Comparison of ENCODE assay signal across 8 cellular contexts in the genomic region with DNA sequence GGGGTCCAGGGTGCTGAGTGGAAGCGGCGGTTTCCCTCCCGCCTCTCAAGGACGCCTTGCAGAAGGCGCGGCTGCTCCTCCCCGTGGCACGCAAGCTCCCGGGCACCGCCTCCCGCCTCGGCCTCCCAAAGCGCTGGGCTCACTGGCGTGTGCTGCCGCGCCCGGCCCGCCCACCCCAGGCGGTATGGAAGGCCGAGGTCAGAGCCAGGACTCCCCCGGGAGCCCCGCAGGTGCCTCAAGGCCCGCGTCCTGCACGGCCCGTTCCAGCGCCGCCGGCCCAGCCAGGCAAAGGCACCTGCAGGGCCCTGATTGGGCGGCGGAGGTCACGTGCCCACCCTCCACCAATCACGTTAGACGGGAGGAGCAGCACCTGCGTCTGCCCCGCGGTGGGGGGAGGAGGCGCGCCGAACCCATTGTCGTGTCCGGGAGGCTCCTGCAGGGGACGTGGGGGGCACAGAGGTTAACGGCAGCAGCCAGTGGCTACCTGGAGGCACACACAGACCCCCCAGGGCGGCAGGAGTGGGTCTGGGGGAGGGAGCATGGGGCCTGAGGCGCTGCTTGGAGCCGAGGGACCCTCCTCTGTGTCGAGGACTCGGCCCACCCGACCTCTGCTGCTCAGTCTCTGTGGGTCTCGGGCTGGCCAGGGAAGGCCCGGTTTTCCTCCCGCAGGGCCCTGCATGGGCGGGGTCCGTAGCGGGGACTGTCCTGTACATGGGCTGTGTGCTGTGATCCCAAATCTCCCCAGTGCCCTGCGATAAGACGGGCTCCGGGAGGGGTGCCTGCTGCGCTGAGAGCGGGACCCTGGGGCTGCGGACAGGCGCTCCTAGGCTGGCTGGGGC. TPM values are rescaled to one million over a fixed set of nuclear protein-coding genes. Genes with fewer than 3 reads are reported as not detected.
DNase-seq lines count a peak whose midpoint lies in the region; ATAC-seq, FAIRE-seq and TF ChIP-seq lines count a peak whose summit lies in the region.

No MANE protein-coding gene starts in this region.

- H4K20me1 ChIP-seq in keratinocyte (ENCODE audit: control insufficient read depth, extremely low read depth, insufficient read depth, low read length): no peaks in the 10 kb centered on the region

- no peaks in the 10 kb centered on the region for H3K9me3 ChIP-seq in keratinocyte (ENCODE audit: control insufficient read depth, low read depth, low read length)

- dilution Hi-C loops in keratinocyte (cut with MboI; ENCODE audit: extremely low pct_ligation_motif_present, low sequenced_read_pairs): loop anchor here (25.0 kb wide), 1 partner anchor 138 kb away; the partner anchor contains the start of gene RABL6

- peak overlapping the region; percentile 63 to 70 (median 65) for H3K4me3 ChIP-seq in keratinocyte (ENCODE audit: control insufficient read depth in 2 of 3, extremely low read depth in 1 of 3, insufficient read depth in 2 of 3, low read depth in 1 of 3, low read length in 3 of 3)

- peak; percentile 99 for DNase-seq in AG08395 (ENCODE audit: low spot score)
- DNase-seq in NCI-H2227 (lab: John Stamatoyannopoulos, UW; ENCODE audit: unreplicated experiment): peak; percentile 91
- DNase-seq in activated CD4-positive, CD25-positive, alpha-beta regulatory T cell (lab: John Stamatoyannopoulos, UW): peak; percentile 89 to 94 (median 92)
- DNase-seq in cerebellar cortex (ENCODE audit: low spot score): peak; percentile 97
- DNase-seq in keratinocyte (ENCODE audit: low read depth, low spot score): peak; percentile 62
- peak; percentile 91 to 95 (median 94) for DNase-seq in stimulated activated CD4-positive, alpha-beta T cell treated with anti-CD3 and anti-CD28 coated beads, Interleukin-12 subunit alpha, Interleukin-12 subunit beta, amount 100 ng/mL, for 48 hours (ENCODE audit: low read depth in 2 of 3, low spot score in 1 of 3)

- ATAC-seq in GM18870 (IDR thresholded peaks at IDR 0.05; ENCODE audit: unreplicated experiment) (peak; percentile 61), HG03135 (IDR thresholded peaks at IDR 0.05; ENCODE audit: unreplicated experiment) (peak; percentile 77)

- H3K27me3 ChIP-seq in keratinocyte (ENCODE audit: control insufficient read depth, extremely low read depth, insufficient read depth, low read length): no peaks in the 10 kb centered on the region

- FAIRE-seq in keratinocyte (lab: Jason Lieb, UNC): peak; percentile 63

- no peaks in the 10 kb centered on the region for H3K9me1 ChIP-seq in keratinocyte (ENCODE audit: control insufficient read depth, extremely low read depth, insufficient read depth, low read length)

- peak overlapping the region; percentile 94 for H3K4me2 ChIP-seq in keratinocyte (ENCODE audit: control insufficient read depth, extremely low read depth, insufficient read depth, low read depth, low read length)

- H3K79me2 ChIP-seq in keratinocyte (ENCODE audit: control insufficient read depth, insufficient read depth, low read length): no peaks in the 10 kb centered on the region

- H2AFZ ChIP-seq in keratinocyte (ENCODE audit: control insufficient read depth, low read length): peak overlapping the region; percentile 95

- TF ChIP-seq CTCF in keratinocyte (optimal IDR thresholded peaks at IDR 0.05 in 1 of 3, IDR thresholded peaks at IDR 0.05 in 1 of 3, conservative IDR thresholded peaks at IDR 0.05 in 1 of 3; ENCODE audit: extremely low read depth in 1 of 3, insufficient read depth in 2 of 3, low read length in 3 of 3): no peak

- no peak overlapping the region for H3K27ac ChIP-seq in keratinocyte (ENCODE audit: control insufficient read depth, insufficient read depth, low read length)

- peaks cover 12% of the 10 kb centered on the region for H3K4me1 ChIP-seq in keratinocyte (ENCODE audit: control insufficient read depth, extremely low read depth, insufficient read depth, low read length)

- H3K36me3 ChIP-seq in keratinocyte (ENCODE audit: control insufficient read depth in 2 of 2, extremely low read depth in 1 of 2, insufficient read depth in 2 of 2, low read length in 2 of 2): no peaks in the 10 kb centered on the region

- peak overlapping the region; percentile 65 for H3K9ac ChIP-seq in keratinocyte (ENCODE audit: control insufficient read depth, extremely low read depth, insufficient read depth, low read length)

RNA-seq across cellular contexts. Expression of gene LCN12, which starts 2.0 kb away (rescaled TPM):
- 0.22 TPM in 1 of 3 replicates, not detected in the others for polyA plus RNA-seq in keratinocyte
- polyA plus RNA-seq in keratinocyte (2011; ENCODE audit: low read depth): not detected
- polyA plus RNA-seq in keratinocyte (2011; cell fraction: cytosol; rRNA removed): not detected in 2 replicates
- polyA plus RNA-seq in keratinocyte (2011; cell fraction: nucleus; rRNA removed): 0.18 and 0.81 TPM in 2 replicates
- polyA plus RNA-seq in keratinocyte (2012; ENCODE audit: low replicate concordance): not detected in 2 replicates
- polyA minus RNA-seq in keratinocyte: not detected in 3 replicates
- not detected for polyA minus RNA-seq in keratinocyte (2011; cell fraction: cytosol; rRNA and poly(A)+ RNA removed)
- not detected in 2 replicates for polyA minus RNA-seq in keratinocyte (2011; cell fraction: nucleus; rRNA and poly(A)+ RNA removed)

RNA-seq across cellular contexts. Expression of gene C8G, which starts 5.0 kb away (rescaled TPM):
- 0.24 to 0.72 TPM (median 0.32 TPM) in 3 replicates for polyA plus RNA-seq in keratinocyte
- polyA plus RNA-seq in keratinocyte (2011; ENCODE audit: low read depth): not detected
- polyA plus RNA-seq in keratinocyte (2011; cell fraction: cytosol; rRNA removed): 0.42 TPM in 1 of 2 replicates, not detected in the other
- 0.74 and 1.0 TPM in 2 replicates for polyA plus RNA-seq in keratinocyte (2011; cell fraction: nucleus; rRNA removed)
- polyA plus RNA-seq in keratinocyte (2012; ENCODE audit: low replicate concordance): not detected in 2 replicates
- polyA minus RNA-seq in keratinocyte: not detected in 3 replicates
- not detected for polyA minus RNA-seq in keratinocyte (2011; cell fraction: cytosol; rRNA and poly(A)+ RNA removed)
- polyA minus RNA-seq in keratinocyte (2011; cell fraction: nucleus; rRNA and poly(A)+ RNA removed): not detected in 2 replicates

RNA-seq across cellular contexts. Expression of gene FBXW5, which starts 5.5 kb away (rescaled TPM):
- 23.0 to 47.2 TPM (median 34.5 TPM) in 3 replicates for polyA plus RNA-seq in keratinocyte
- polyA plus RNA-seq in keratinocyte (2011; ENCODE audit: low read depth): 11.3 TPM
- 15.5 and 43.2 TPM in 2 replicates for polyA plus RNA-seq in keratinocyte (2011; cell fraction: cytosol; rRNA removed)
- polyA plus RNA-seq in keratinocyte (2011; cell fraction: nucleus; rRNA removed): 37.0 and 53.7 TPM in 2 replicates
- 27.3 and 49.9 TPM in 2 replicates for polyA plus RNA-seq in keratinocyte (2012; ENCODE audit: low replicate concordance)
- polyA minus RNA-seq in keratinocyte: 41.1 to 90.0 TPM (median 44.6 TPM) in 3 replicates
- polyA minus RNA-seq in keratinocyte (2011; cell fraction: cytosol; rRNA and poly(A)+ RNA removed): 151 TPM
- polyA minus RNA-seq in keratinocyte (2011; cell fraction: nucleus; rRNA and poly(A)+ RNA removed): 27.7 and 39.5 TPM in 2 replicates

RNA-seq across cellular contexts. Expression of gene PTGDS, which starts 27.3 kb away (rescaled TPM):
- not detected in 3 replicates for polyA plus RNA-seq in keratinocyte
- polyA plus RNA-seq in keratinocyte (2011; ENCODE audit: low read depth): not detected
- not detected in 2 replicates for polyA plus RNA-seq in keratinocyte (2011; cell fraction: cytosol; rRNA removed)
- polyA plus RNA-seq in keratinocyte (2011; cell fraction: nucleus; rRNA removed): not detected in 2 replicates
- polyA plus RNA-seq in keratinocyte (2012; ENCODE audit: low replicate concordance): 0.39 TPM in 1 of 2 replicates, not detected in the other
- polyA minus RNA-seq in keratinocyte: not detected in 3 replicates
- polyA minus RNA-seq in keratinocyte (2011; cell fraction: cytosol; rRNA and poly(A)+ RNA removed): not detected
- not detected in 2 replicates for polyA minus RNA-seq in keratinocyte (2011; cell fraction: nucleus; rRNA and poly(A)+ RNA removed)

RNA-seq across cellular contexts. Expression of gene LCNL1, which starts 32.8 kb away (rescaled TPM):
- polyA plus RNA-seq in keratinocyte: not detected in 3 replicates
- polyA plus RNA-seq in keratinocyte (2011; ENCODE audit: low read depth): not detected
- not detected in 2 replicates for polyA plus RNA-seq in keratinocyte (2011; cell fraction: cytosol; rRNA removed)
- polyA plus RNA-seq in keratinocyte (2011; cell fraction: nucleus; rRNA removed): not detected in 2 replicates
- not detected in 2 replicates for polyA plus RNA-seq in keratinocyte (2012; ENCODE audit: low replicate concordance)
- polyA minus RNA-seq in keratinocyte: not detected in 3 replicates
- not detected for polyA minus RNA-seq in keratinocyte (2011; cell fraction: cytosol; rRNA and poly(A)+ RNA removed)
- not detected in 2 replicates for polyA minus RNA-seq in keratinocyte (2011; cell fraction: nucleus; rRNA and poly(A)+ RNA removed)
